In genomic region chr20:38418509-38419204, GRCh38 we compare ENCODE assay signal across 11 cellular contexts. TPM values are rescaled to one million over a fixed set of nuclear protein-coding genes. Genes with fewer than 3 reads are reported as not detected.
DNase-seq lines count a peak whose midpoint lies in the region; ATAC-seq lines count a peak whose summit lies in the region.
"Had no signal": no experiment of that assay in that cellular context is flagged by ENCODE, and none has a peak within 500 bp of the region (broad histone marks: within the 10 kb centered on the region; RNA-seq: fewer than 3 reads in every experiment).

No MANE protein-coding gene starts in this region.

- peaks cover 24% of the 10 kb centered on the region for H3K36me3 Mint-ChIP-seq in IgD-negative memory B cell

- H2BK5ac ChIP-seq in mesenchymal stem cell (ENCODE audit: low read depth, low read length, poor library complexity, severe bottlenecking): no peak overlapping the region

- H2BK15ac ChIP-seq in mesenchymal stem cell (ENCODE audit: low read depth, poor library complexity, severe bottlenecking): no peak overlapping the region

- H3K27me3 Mint-ChIP-seq in IgD-negative memory B cell: no peaks in the 10 kb centered on the region

- no peak overlapping the region for H3K4me3 ChIP-seq in mesenchymal stem cell (ENCODE audit: insufficient read depth in 1 of 2, low read depth in 1 of 2, low read length in 2 of 2)

- H3K79me1 ChIP-seq in mesenchymal stem cell (replicated peaks; ENCODE audit: low read length, poor library complexity, severe bottlenecking): peaks cover 9% of the 10 kb centered on the region

- 94% methylated on average over 4 of the region's 4 CpGs for whole genome bisulfite sequencing in mesenchymal stem cell

- H4K8ac ChIP-seq in mesenchymal stem cell (ENCODE audit: low read length): no peak overlapping the region

- H3K9me3 ChIP-seq in mesenchymal stem cell (ENCODE audit: control insufficient read depth, low read length): no peaks in the 10 kb centered on the region
- H3K9me3 ChIP-seq: Caco-2 had no signal

- no peak overlapping the region for H2BK120ac ChIP-seq in mesenchymal stem cell (ENCODE audit: low read depth, low read length)

- H3K9me3 Mint-ChIP-seq in IgD-negative memory B cell: peaks cover 0 to 4% (median 2%) of the 10 kb centered on the region in 3 donors

- H3K4ac ChIP-seq in mesenchymal stem cell (ENCODE audit: low read depth in 1 of 2, low read length in 2 of 2): no peak overlapping the region

- no peaks in the 10 kb centered on the region for H3K4me1 ChIP-seq in mesenchymal stem cell (ENCODE audit: control insufficient read depth, insufficient read depth, low read depth, low read length)
- H3K4me1 ChIP-seq: Caco-2 had no signal

- no peak overlapping the region for H3K27ac ChIP-seq in mesenchymal stem cell (ENCODE audit: low read length, poor library complexity, severe bottlenecking)

- no peak overlapping the region for H3K23ac ChIP-seq in mesenchymal stem cell (ENCODE audit: low read length in 2 of 2)

- no peak overlapping the region for H3K18ac ChIP-seq in mesenchymal stem cell (ENCODE audit: low read depth in 1 of 2, low read length in 2 of 2)

- no peak overlapping the region for H3K14ac ChIP-seq in mesenchymal stem cell (ENCODE audit: low read length in 2 of 2)

- H3K27ac Mint-ChIP-seq in IgD-negative memory B cell: peak overlapping the region in 2 of 3 donors; percentile 14 to 41

- no peak overlapping the region for H3K4me2 ChIP-seq in mesenchymal stem cell (ENCODE audit: low read length, poor library complexity, severe bottlenecking)

- no peak overlapping the region for H2BK12ac ChIP-seq in mesenchymal stem cell (ENCODE audit: low read length in 2 of 2)

- no peak overlapping the region for H2AK5ac ChIP-seq in mesenchymal stem cell (ENCODE audit: low read length, severe bottlenecking)

- ATAC-seq in GM21528 (IDR thresholded peaks at IDR 0.05; ENCODE audit: low FRiP score, unreplicated experiment): no peak
- ATAC-seq in GM19397 (IDR thresholded peaks at IDR 0.05; ENCODE audit: unreplicated experiment): no peak
- ATAC-seq in GM18520 (IDR thresholded peaks at IDR 0.05; ENCODE audit: unreplicated experiment): no peak

- no peak overlapping the region for H2AFZ ChIP-seq in mesenchymal stem cell (ENCODE audit: low read depth, low read length)

- DNase-seq in AG08396 (ENCODE audit: low spot score): peak; percentile 60
- DNase-seq in cerebellum (ENCODE audit: low spot score): peak; percentile 36
- peak; percentile 9 for DNase-seq in mesenchymal stem cell
- DNase-seq in NK-92 treated with Interleukin-12 subunit alpha and Interleukin-12 subunit beta, amount 100 ng/mL, for 24 hours (lab: John Stamatoyannopoulos, UW): no peak
- DNase-seq: effector memory CD4-positive, alpha-beta T cell; Karpas-422 had no signal

- H4K91ac ChIP-seq in mesenchymal stem cell (ENCODE audit: low read length): no peak overlapping the region

- H3K4me1 Mint-ChIP-seq in IgD-negative memory B cell: peaks cover 0 to 6% (median 0%) of the 10 kb centered on the region in 3 donors

- peaks cover 68 to 82% of the 10 kb centered on the region in 2 experiments for H3K36me3 ChIP-seq in mesenchymal stem cell (ENCODE audit: control insufficient read depth in 1 of 2, insufficient read depth in 2 of 2, low read depth in 1 of 2, low read length in 2 of 2)

- H3K27me3 ChIP-seq in mesenchymal stem cell (ENCODE audit: control insufficient read depth in 1 of 2, insufficient read depth in 1 of 2, low read length in 2 of 2): peaks cover 0 to 10% of the 10 kb centered on the region in 2 experiments

- H3K9ac ChIP-seq in mesenchymal stem cell (ENCODE audit: low read length): no peak overlapping the region

- H3K4me3 Mint-ChIP-seq in IgD-negative memory B cell: no peak overlapping the region

RNA-seq across cellular contexts. Expression of gene SNHG17, which starts 16.5 kb away (rescaled TPM):
- 114 TPM for polyA plus RNA-seq in IgD-negative memory B cell
- 6.1 TPM for total RNA-seq in cerebellum
- polyA plus RNA-seq in mesenchymal stem cell (2013, experiment 1 of 2): 33.0 TPM
- 30.3 TPM for polyA plus RNA-seq in mesenchymal stem cell (2013, experiment 2 of 2)

RNA-seq across cellular contexts. Expression of gene RALGAPB, which starts 54.0 kb away (rescaled TPM):
- polyA plus RNA-seq in IgD-negative memory B cell: 13.0 TPM
- 63.0 TPM for total RNA-seq in cerebellum
- polyA plus RNA-seq in mesenchymal stem cell (2013, experiment 1 of 2): 17.5 TPM
- 16.6 TPM for polyA plus RNA-seq in mesenchymal stem cell (2013, experiment 2 of 2)
